ENCODE assay signal across 19 cellular contexts in genomic region chr5:79552984-79553383, GRCh38. TPM values are rescaled to one million over a fixed set of nuclear protein-coding genes. Genes with fewer than 3 reads are reported as not detected.
DNase-seq lines count a peak whose midpoint lies in the region; ATAC-seq and TF ChIP-seq lines count a peak whose summit lies in the region.
"Had no signal": no experiment of that assay in that cellular context is flagged by ENCODE, and none has a peak within 500 bp of the region (broad histone marks: within the 10 kb centered on the region; RNA-seq: fewer than 3 reads in every experiment).

No MANE protein-coding gene starts in this region.

- TF ChIP-seq CTCF in CD4-positive, alpha-beta T cell (IDR thresholded peaks at IDR 0.05) = no peak
- no peak for TF ChIP-seq CTCF in HFFc6 (IDR thresholded peaks at IDR 0.05)
- no peak for TF ChIP-seq CTCF in SK-N-SH (IDR thresholded peaks at IDR 0.05)
- TF ChIP-seq CTCF in thyroid gland (IDR thresholded peaks at IDR 0.05) = no peak

- peaks cover 0 to 8% of the 10 kb centered on the region in 2 experiments; a peak in 2 of 4 replicates for H3K4me1 ChIP-seq in SK-N-SH (ENCODE audit: control insufficient read depth in 1 of 2, insufficient read depth in 2 of 2, low read depth in 1 of 2, low read length in 1 of 2)
- H3K4me1 ChIP-seq in thyroid gland = peaks cover 6 to 9% of the 10 kb centered on the region in 2 donors
- H3K4me1 ChIP-seq: breast epithelium had no signal

- H3K27ac Mint-ChIP-seq in CD4-positive, alpha-beta T cell = no peak overlapping the region
- no peak overlapping the region for H3K27ac Mint-ChIP-seq in HFFc6
- H3K27ac Mint-ChIP-seq: activated naive CD8-positive, alpha-beta T cell had no signal

- no peaks in the 10 kb centered on the region for H3K27me3 ChIP-seq in CD4-positive, alpha-beta T cell (ENCODE audit: control insufficient read depth, insufficient read depth, low read length)
- H3K27me3 ChIP-seq in SK-N-SH (ENCODE audit: insufficient read depth) = no peaks in the 10 kb centered on the region
- no peaks in the 10 kb centered on the region for H3K27me3 ChIP-seq in thyroid gland
- H3K27me3 ChIP-seq: breast epithelium, hepatocyte had no signal

- no peaks in the 10 kb centered on the region for H3K9me2 ChIP-seq in SK-N-SH

- no peak for TF ChIP-seq RAD21 in SK-N-SH (IDR thresholded peaks at IDR 0.05; ENCODE audit: low read length)

- POLR2A ChIA-PET in CD4-positive, alpha-beta T cell (lab: Charles Lee) = interaction anchor here (0.6 kb wide), 1 partner anchor 39 kb away, joined by 3 read pairs; no protein-coding TSS in a partner anchor
- POLR2A ChIA-PET in SK-N-SH (lab: Yijun Ruan, JAX) = interaction anchor here (2.5 kb wide), 1 partner anchor 38 kb away, joined by 5 read pairs; no protein-coding TSS in a partner anchor

- no peak overlapping the region for H3K27ac ChIP-seq in CD4-positive, alpha-beta T cell (ENCODE audit: low read depth, low read length)
- no peak overlapping the region for H3K27ac ChIP-seq in SK-N-SH (ENCODE audit: low read depth in 2 of 2, low read length in 1 of 2)
- no peak overlapping the region for H3K27ac ChIP-seq in thyroid gland
- H3K27ac ChIP-seq: breast epithelium, hepatocyte, PC-9 had no signal

- CTCF ChIA-PET in CD4-positive, alpha-beta T cell (lab: Charles Lee) = interaction anchor here (0.8 kb wide), 1 partner anchor 20 kb away, joined by 3 read pairs; no protein-coding TSS in a partner anchor
- CTCF ChIA-PET in SK-N-SH (lab: Yijun Ruan, JAX) = no interaction called here

- no peak overlapping the region for H3K4me2 ChIP-seq in SK-N-SH
- H3K4me2 ChIP-seq: hepatocyte, PC-9 had no signal

- no peak for TF ChIP-seq EP300 in SK-N-SH (IDR thresholded peaks at IDR 0.05; ENCODE audit: borderline replicate concordance in 1 of 2, low read depth in 1 of 2, low read length in 1 of 2)

- no peaks in the 10 kb centered on the region for H3K36me3 Mint-ChIP-seq in CD4-positive, alpha-beta T cell (ENCODE audit: low read depth)
- H3K36me3 Mint-ChIP-seq in HFFc6 (ENCODE audit: low read depth) = no peaks in the 10 kb centered on the region
- H3K36me3 Mint-ChIP-seq: CD4-positive, CD25-positive, alpha-beta regulatory T cell had no signal

- H3K9me3 ChIP-seq in CD4-positive, alpha-beta T cell (ENCODE audit: control insufficient read depth, low read length) = no peaks in the 10 kb centered on the region
- H3K9me3 ChIP-seq in SK-N-SH (no peaks in the 10 kb centered on the region), thyroid gland (no peaks in the 10 kb centered on the region)
- H3K9me3 ChIP-seq: breast epithelium had no signal

- no peak for DNase-seq in CD4-positive, alpha-beta T cell
- peak; percentile 33 for DNase-seq in HFFc6
- peak; percentile 51 for DNase-seq in SK-N-SH
- peak; percentile 49 for DNase-seq in iris pigment epithelial cell (ENCODE audit: low read depth)
- no peak for DNase-seq in NCI-H2107 treated with DMSO at 0.1 percent for 48 hours (lab: John Stamatoyannopoulos, UW; ENCODE audit: unreplicated experiment)
- DNase-seq in NCI-H1048 (lab: John Stamatoyannopoulos, UW) = no peak
- no peak for DNase-seq in NK-92 treated with Interleukin-12 subunit alpha and Interleukin-12 subunit beta, amount 100 ng/mL, for 24 hours (lab: John Stamatoyannopoulos, UW)
- no peak for DNase-seq in thyroid gland
- DNase-seq: activated CD4-positive, alpha-beta T cell treated with anti-CD3 and anti-CD28 coated beads, Interleukin-2, amount 50 U/mL, for 4 hours; activated T-cell treated with anti-CD3 and anti-CD28 coated beads, Interleukin-2, amount 50 U/mL, for 1 hour; kidney; mesendoderm; NCI-H187; PC-9; trophoblast cell had no signal

- no peaks in the 10 kb centered on the region for H3K9me3 Mint-ChIP-seq in CD4-positive, alpha-beta T cell
- no peaks in the 10 kb centered on the region for H3K9me3 Mint-ChIP-seq in HFFc6

- H2AFZ ChIP-seq in SK-N-SH (ENCODE audit: low read depth) = peak overlapping the region; percentile 76; the same call in 1 of the 2 replicates
- H2AFZ ChIP-seq: hepatocyte had no signal

- TF ChIP-seq POLR2A in thyroid gland (IDR thresholded peaks at IDR 0.05) = no peak

- H3K4me3 Mint-ChIP-seq in CD4-positive, alpha-beta T cell = no peak overlapping the region
- H3K4me3 Mint-ChIP-seq in HFFc6 = no peak overlapping the region
- H3K4me3 Mint-ChIP-seq: activated naive CD8-positive, alpha-beta T cell; CD4-positive, CD25-positive, alpha-beta regulatory T cell had no signal

- no peak overlapping the region for H3K9ac ChIP-seq in SK-N-SH

- intact Hi-C loops in CD4-positive, alpha-beta T cell (cut with DNase I, micrococcal nuclease) = no loop called here
- intact Hi-C loops in thyroid gland (cut with DNase I) = no loop called here

- no peaks in the 10 kb centered on the region for H3K79me2 ChIP-seq in SK-N-SH (ENCODE audit: insufficient read depth)
- H3K79me2 ChIP-seq: hepatocyte had no signal

- H3F3A ChIP-seq in SK-N-SH (replicated peaks; ENCODE audit: insufficient read depth) = peaks cover 3% of the 10 kb centered on the region

- peaks cover 16% of the 10 kb centered on the region for H3K4me1 Mint-ChIP-seq in CD4-positive, alpha-beta T cell (ENCODE audit: low read depth)
- peaks cover 21% of the 10 kb centered on the region for H3K4me1 Mint-ChIP-seq in HFFc6 (ENCODE audit: low read depth)

- H3K27me3 Mint-ChIP-seq in CD4-positive, alpha-beta T cell = no peaks in the 10 kb centered on the region
- no peaks in the 10 kb centered on the region for H3K27me3 Mint-ChIP-seq in HFFc6 (ENCODE audit: insufficient read depth)
- H3K27me3 Mint-ChIP-seq: activated naive CD8-positive, alpha-beta T cell had no signal

- H4K20me1 ChIP-seq in SK-N-SH (ENCODE audit: insufficient read depth) = no peaks in the 10 kb centered on the region

- ATAC-seq in CD4-positive, alpha-beta T cell (ENCODE audit: poor library complexity) = peak; percentile 55

- H3K4me3 ChIP-seq in SK-N-SH (ENCODE audit: low read depth in 2 of 2, low read length in 1 of 2) (no peak overlapping the region), thyroid gland (replicated peaks in 1 of 3) (no peak overlapping the region)
- H3K4me3 ChIP-seq: breast epithelium, hepatocyte, PC-9 had no signal

- WGBS in SK-N-SH (ENCODE audit: low lambda C conversion rate) = 19% methylated on average over 4 of the region's 4 CpGs
- WGBS in thyroid gland, 2 donors = 51 to 54% methylated on average over 4 of the region's 4 CpGs

- H3K36me3 ChIP-seq in SK-N-SH (replicated peaks in 1 of 2; ENCODE audit: control insufficient read depth in 1 of 2, insufficient read depth in 2 of 2, low read length in 1 of 2) = no peaks in the 10 kb centered on the region
- no peaks in the 10 kb centered on the region for H3K36me3 ChIP-seq in thyroid gland
- H3K36me3 ChIP-seq: breast epithelium had no signal

TF ChIP-seq in SK-N-SH, 30 proteins besides CTCF, POLR2A, EP300 and RAD21 (continues in another document):
- TF ChIP-seq, protein P1, sequence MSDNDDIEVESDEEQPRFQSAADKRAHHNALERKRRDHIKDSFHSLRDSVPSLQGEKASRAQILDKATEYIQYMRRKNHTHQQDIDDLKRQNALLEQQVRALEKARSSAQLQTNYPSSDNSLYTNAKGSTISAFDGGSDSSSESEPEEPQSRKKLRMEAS (IDR thresholded peaks at IDR 0.05; ENCODE audit: low read depth) = peak; percentile 78
- TF ChIP-seq POLR2AphosphoS5 (IDR thresholded peaks at IDR 0.05; ENCODE audit: low read depth, low read length) (no peak), RXRA (IDR thresholded peaks at IDR 0.05; ENCODE audit: borderline replicate concordance, low read depth) (no peak), RCOR1 (IDR thresholded peaks at IDR 0.05; ENCODE audit: low read length) (peak; percentile 78), TCF12 (IDR thresholded peaks at IDR 0.05) (peak; percentile 79), SMC3 (IDR thresholded peaks at IDR 0.05; ENCODE audit: low read depth, low read length) (no peak), EZH2phosphoT487 (IDR thresholded peaks at IDR 0.05; ENCODE audit: borderline replicate concordance, low read depth) (no peak), GABPA (IDR thresholded peaks at IDR 0.05; ENCODE audit: low read depth) (no peak), FOXM1 (IDR thresholded peaks at IDR 0.05; ENCODE audit: low read depth) (no peak)
- TF ChIP-seq, protein P2, sequence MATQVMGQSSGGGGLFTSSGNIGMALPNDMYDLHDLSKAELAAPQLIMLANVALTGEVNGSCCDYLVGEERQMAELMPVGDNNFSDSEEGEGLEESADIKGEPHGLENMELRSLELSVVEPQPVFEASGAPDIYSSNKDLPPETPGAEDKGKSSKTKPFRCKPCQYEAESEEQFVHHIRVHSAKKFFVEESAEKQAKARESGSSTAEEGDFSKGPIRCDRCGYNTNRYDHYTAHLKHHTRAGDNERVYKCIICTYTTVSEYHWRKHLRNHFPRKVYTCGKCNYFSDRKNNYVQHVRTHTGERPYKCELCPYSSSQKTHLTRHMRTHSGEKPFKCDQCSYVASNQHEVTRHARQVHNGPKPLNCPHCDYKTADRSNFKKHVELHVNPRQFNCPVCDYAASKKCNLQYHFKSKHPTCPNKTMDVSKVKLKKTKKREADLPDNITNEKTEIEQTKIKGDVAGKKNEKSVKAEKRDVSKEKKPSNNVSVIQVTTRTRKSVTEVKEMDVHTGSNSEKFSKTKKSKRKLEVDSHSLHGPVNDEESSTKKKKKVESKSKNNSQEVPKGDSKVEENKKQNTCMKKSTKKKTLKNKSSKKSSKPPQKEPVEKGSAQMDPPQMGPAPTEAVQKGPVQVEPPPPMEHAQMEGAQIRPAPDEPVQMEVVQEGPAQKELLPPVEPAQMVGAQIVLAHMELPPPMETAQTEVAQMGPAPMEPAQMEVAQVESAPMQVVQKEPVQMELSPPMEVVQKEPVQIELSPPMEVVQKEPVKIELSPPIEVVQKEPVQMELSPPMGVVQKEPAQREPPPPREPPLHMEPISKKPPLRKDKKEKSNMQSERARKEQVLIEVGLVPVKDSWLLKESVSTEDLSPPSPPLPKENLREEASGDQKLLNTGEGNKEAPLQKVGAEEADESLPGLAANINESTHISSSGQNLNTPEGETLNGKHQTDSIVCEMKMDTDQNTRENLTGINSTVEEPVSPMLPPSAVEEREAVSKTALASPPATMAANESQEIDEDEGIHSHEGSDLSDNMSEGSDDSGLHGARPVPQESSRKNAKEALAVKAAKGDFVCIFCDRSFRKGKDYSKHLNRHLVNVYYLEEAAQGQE (IDR thresholded peaks at IDR 0.05; ENCODE audit: low read depth, low read length) = no peak

RNA-seq across cellular contexts. Expression of gene HOMER1, which starts 39.0 kb away (rescaled TPM):
- 1 to 10 TPM; 2.1 TPM for total RNA-seq in CD4-positive, alpha-beta T cell
- total RNA-seq in HFFc6 (2021; fragmentation: NEBNext Ultra II Directional; extraction: Animal tissue kit (Norgen Biotek cat#: 25700)) = 1 to 10 TPM; 2.0 to 5.1 (median 2.9) TPM
- 2.2 and 2.9 TPM in 2 replicates for polyA plus RNA-seq in SK-N-SH (2012; rRNA removed)
- 3.5 and 5.0 TPM in 2 replicates for polyA plus RNA-seq in SK-N-SH (2012; cell fraction: cytosol; rRNA removed)
- polyA plus RNA-seq in SK-N-SH (2012; cell fraction: nucleus; rRNA removed) = 1.1 and 1.7 TPM in 2 replicates
- total RNA-seq in thyroid gland = 10 to 100 TPM; 26.1 to 42.9 (median 37.9) TPM

RNA-seq across cellular contexts. Expression of gene TENT2, which starts 59.3 kb away (rescaled TPM):
- total RNA-seq in CD4-positive, alpha-beta T cell = 100 to 1,000 TPM; 127 to 138 TPM
- total RNA-seq in HFFc6 (2021; fragmentation: NEBNext Ultra II Directional; extraction: Animal tissue kit (Norgen Biotek cat#: 25700)) = 10 to 100 TPM; 46.4 to 57.1 (median 48.2) TPM
- 18.9 and 24.9 TPM in 2 replicates for polyA plus RNA-seq in SK-N-SH (2012; rRNA removed)
- 19.0 and 22.7 TPM in 2 replicates for polyA plus RNA-seq in SK-N-SH (2012; cell fraction: cytosol; rRNA removed)
- polyA plus RNA-seq in SK-N-SH (2012; cell fraction: nucleus; rRNA removed) = 33.5 and 64.3 TPM in 2 replicates
- total RNA-seq in thyroid gland = 100 to 1,000 TPM in 1 of 4 donors, 10 to 100 TPM in 3; 83.6 to 116 (median 95.7) TPM

Comparison
In these comparisons a context has a peak if more than half of its experiments do, and no peak if none do; other contexts are left out.
1. DNase-seq: peak in HFFc6 (single experiment), SK-N-SH (single experiment) and iris pigment epithelial cell (single experiment); none in CD4-positive, alpha-beta T cell (0 of 10), NCI-H2107 treated with DMSO at 0.1 percent for 48 hours (single experiment), NCI-H1048 (single experiment), NK-92 treated with Interleukin-12 subunit alpha and Interleukin-12 subunit beta, amount 100 ng/mL, for 24 hours (single experiment) and thyroid gland (0 of 2).
2. RNA of gene HOMER1, which starts 39.0 kb away (total RNA-seq): 26.1 to 42.9 TPM in thyroid gland; 2.0 to 5.1 TPM in HFFc6 and 2.1 TPM in CD4-positive, alpha-beta T cell; every median in the first group is over 4 times any median in the second.